Comparison of ENCODE assay signal across 2 cellular contexts in the genomic region with DNA sequence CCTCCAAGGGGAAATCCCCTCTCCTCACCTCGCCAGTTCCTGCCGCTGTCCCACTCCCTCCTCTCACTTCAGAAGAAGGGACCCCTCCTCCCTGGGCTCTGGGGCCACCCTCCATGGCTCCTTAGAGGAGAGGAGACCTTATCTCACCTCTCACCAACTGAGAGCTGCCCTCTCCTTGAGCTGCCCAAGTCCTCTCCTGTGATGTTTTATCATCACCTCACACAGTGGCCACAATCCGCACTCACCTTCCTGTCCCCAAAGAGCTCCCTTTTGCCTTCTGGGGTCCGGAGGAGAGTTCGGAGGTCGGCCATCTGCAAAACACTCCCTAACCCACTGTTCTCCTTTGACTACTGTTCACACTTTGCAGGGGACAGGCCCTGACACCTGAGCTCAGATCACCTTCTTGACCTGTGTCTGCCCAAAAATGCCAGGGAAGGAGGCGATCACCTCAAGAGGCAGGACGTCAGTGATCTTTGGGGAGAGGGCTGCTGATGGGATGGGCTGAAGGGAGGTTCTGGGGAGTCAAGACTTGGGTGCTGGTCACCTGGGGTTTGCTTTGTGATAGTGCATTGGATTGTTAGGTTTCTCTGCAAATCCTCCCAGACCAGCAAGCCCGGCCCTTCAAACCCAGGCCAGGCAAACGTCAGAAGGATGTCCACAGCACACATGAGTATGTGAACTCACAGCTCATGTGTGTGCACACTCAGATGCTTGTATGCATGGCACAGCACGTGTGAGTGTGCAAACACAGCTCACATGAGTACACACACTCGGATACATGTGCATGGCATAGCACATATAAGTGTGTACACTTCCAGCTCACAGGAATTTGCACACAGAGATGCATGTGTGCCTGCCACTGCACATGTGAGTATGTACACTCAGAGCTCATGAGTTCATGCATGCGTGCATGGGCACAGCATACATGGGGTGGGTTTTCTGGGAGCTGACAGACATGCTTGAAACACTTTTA.
A peak's percentile ranks its signal among the peaks of the same experiment; 100 is the strongest.
TF ChIP-seq lines count a peak whose summit lies in the region.

No MANE protein-coding gene starts in this region.

TF ChIP-seq in IMR-90, 13 proteins besides CTCF, POLR2A, EP300 and RAD21:
- TF ChIP-seq, protein P1, sequence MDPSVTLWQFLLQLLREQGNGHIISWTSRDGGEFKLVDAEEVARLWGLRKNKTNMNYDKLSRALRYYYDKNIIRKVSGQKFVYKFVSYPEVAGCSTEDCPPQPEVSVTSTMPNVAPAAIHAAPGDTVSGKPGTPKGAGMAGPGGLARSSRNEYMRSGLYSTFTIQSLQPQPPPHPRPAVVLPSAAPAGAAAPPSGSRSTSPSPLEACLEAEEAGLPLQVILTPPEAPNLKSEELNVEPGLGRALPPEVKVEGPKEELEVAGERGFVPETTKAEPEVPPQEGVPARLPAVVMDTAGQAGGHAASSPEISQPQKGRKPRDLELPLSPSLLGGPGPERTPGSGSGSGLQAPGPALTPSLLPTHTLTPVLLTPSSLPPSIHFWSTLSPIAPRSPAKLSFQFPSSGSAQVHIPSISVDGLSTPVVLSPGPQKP (IDR thresholded peaks at IDR 0.05; ENCODE audit: borderline replicate concordance, low read depth, low read length): no peak
- TF ChIP-seq CHD1 (IDR thresholded peaks at IDR 0.05; ENCODE audit: low read depth, low read length): no peak
- no peak for TF ChIP-seq RCOR1 (IDR thresholded peaks at IDR 0.05; ENCODE audit: insufficient replicate concordance, low read length)
- TF ChIP-seq RFX5 (IDR thresholded peaks at IDR 0.05; ENCODE audit: low read depth, low read length): no peak
- no peak for TF ChIP-seq SMC3 (IDR thresholded peaks at IDR 0.05; ENCODE audit: low read depth, low read length)
- TF ChIP-seq MAZ (IDR thresholded peaks at IDR 0.05; ENCODE audit: borderline replicate concordance, low read depth, low read length): no peak
- no peak for TF ChIP-seq FOS (IDR thresholded peaks at IDR 0.05; ENCODE audit: low read depth, low read length)
- TF ChIP-seq CEBPB (IDR thresholded peaks at IDR 0.05; ENCODE audit: low read depth, low read length): no peak
- no peak for TF ChIP-seq MXI1 (IDR thresholded peaks at IDR 0.05; ENCODE audit: borderline replicate concordance, low read depth, low read length)
- TF ChIP-seq BHLHE40 (IDR thresholded peaks at IDR 0.05; ENCODE audit: low read depth, low read length): no peak
- TF ChIP-seq, protein P2, sequence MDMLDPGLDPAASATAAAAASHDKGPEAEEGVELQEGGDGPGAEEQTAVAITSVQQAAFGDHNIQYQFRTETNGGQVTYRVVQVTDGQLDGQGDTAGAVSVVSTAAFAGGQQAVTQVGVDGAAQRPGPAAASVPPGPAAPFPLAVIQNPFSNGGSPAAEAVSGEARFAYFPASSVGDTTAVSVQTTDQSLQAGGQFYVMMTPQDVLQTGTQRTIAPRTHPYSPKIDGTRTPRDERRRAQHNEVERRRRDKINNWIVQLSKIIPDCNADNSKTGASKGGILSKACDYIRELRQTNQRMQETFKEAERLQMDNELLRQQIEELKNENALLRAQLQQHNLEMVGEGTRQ (IDR thresholded peaks at IDR 0.05; ENCODE audit: low read depth, low read length): no peak
- TF ChIP-seq MAFK (IDR thresholded peaks at IDR 0.05; ENCODE audit: low read depth, low read length): no peak
- no peak for TF ChIP-seq NFE2L2 (IDR thresholded peaks at IDR 0.05; ENCODE audit: low read depth, low read length)

TF ChIP-seq in HepG2, 621 proteins besides CTCF, POLR2A, EP300 and RAD21:
- TF ChIP-seq, protein P3, sequence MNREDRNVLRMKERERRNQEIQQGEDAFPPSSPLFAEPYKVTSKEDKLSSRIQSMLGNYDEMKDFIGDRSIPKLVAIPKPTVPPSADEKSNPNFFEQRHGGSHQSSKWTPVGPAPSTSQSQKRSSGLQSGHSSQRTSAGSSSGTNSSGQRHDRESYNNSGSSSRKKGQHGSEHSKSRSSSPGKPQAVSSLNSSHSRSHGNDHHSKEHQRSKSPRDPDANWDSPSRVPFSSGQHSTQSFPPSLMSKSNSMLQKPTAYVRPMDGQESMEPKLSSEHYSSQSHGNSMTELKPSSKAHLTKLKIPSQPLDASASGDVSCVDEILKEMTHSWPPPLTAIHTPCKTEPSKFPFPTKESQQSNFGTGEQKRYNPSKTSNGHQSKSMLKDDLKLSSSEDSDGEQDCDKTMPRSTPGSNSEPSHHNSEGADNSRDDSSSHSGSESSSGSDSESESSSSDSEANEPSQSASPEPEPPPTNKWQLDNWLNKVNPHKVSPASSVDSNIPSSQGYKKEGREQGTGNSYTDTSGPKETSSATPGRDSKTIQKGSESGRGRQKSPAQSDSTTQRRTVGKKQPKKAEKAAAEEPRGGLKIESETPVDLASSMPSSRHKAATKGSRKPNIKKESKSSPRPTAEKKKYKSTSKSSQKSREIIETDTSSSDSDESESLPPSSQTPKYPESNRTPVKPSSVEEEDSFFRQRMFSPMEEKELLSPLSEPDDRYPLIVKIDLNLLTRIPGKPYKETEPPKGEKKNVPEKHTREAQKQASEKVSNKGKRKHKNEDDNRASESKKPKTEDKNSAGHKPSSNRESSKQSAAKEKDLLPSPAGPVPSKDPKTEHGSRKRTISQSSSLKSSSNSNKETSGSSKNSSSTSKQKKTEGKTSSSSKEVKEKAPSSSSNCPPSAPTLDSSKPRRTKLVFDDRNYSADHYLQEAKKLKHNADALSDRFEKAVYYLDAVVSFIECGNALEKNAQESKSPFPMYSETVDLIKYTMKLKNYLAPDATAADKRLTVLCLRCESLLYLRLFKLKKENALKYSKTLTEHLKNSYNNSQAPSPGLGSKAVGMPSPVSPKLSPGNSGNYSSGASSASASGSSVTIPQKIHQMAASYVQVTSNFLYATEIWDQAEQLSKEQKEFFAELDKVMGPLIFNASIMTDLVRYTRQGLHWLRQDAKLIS (CRISPR knock-in tag; IDR thresholded peaks at IDR 0.05): no peak
- TF ChIP-seq, protein P4, sequence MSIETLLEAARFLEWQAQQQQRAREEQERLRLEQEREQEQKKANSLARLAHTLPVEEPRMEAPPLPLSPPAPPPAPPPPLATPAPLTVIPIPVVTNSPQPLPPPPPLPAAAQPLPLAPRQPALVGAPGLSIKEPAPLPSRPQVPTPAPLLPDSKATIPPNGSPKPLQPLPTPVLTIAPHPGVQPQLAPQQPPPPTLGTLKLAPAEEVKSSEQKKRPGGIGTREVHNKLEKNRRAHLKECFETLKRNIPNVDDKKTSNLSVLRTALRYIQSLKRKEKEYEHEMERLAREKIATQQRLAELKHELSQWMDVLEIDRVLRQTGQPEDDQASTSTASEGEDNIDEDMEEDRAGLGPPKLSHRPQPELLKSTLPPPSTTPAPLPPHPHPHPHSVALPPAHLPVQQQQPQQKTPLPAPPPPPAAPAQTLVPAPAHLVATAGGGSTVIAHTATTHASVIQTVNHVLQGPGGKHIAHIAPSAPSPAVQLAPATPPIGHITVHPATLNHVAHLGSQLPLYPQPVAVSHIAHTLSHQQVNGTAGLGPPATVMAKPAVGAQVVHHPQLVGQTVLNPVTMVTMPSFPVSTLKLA (IDR thresholded peaks at IDR 0.05): peak; percentile 77
- TF ChIP-seq, protein P5, sequence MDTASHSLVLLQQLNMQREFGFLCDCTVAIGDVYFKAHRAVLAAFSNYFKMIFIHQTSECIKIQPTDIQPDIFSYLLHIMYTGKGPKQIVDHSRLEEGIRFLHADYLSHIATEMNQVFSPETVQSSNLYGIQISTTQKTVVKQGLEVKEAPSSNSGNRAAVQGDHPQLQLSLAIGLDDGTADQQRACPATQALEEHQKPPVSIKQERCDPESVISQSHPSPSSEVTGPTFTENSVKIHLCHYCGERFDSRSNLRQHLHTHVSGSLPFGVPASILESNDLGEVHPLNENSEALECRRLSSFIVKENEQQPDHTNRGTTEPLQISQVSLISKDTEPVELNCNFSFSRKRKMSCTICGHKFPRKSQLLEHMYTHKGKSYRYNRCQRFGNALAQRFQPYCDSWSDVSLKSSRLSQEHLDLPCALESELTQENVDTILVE (CRISPR knock-in tag; IDR thresholded peaks at IDR 0.05): no peak
- TF ChIP-seq ARNT2 (CRISPR knock-in tag; IDR thresholded peaks at IDR 0.05; ENCODE audit: low read depth) (no peak), HNRNPH1 (optimal IDR thresholded peaks at IDR 0.05; ENCODE audit: low read depth, low read length) (no peak), MXI1 (IDR thresholded peaks at IDR 0.05; ENCODE audit: borderline replicate concordance, low read depth, low read length) (no peak), ZNF263 (CRISPR knock-in tag; IDR thresholded peaks at IDR 0.05) (no peak), CBX2 (IDR thresholded peaks at IDR 0.05; ENCODE audit: low read depth, low read length) (no peak), CBX2 (CRISPR knock-in tag; IDR thresholded peaks at IDR 0.05; ENCODE audit: low read depth) (no peak)
